23 cellular contexts compared by ENCODE assay signal in the genomic region with DNA sequence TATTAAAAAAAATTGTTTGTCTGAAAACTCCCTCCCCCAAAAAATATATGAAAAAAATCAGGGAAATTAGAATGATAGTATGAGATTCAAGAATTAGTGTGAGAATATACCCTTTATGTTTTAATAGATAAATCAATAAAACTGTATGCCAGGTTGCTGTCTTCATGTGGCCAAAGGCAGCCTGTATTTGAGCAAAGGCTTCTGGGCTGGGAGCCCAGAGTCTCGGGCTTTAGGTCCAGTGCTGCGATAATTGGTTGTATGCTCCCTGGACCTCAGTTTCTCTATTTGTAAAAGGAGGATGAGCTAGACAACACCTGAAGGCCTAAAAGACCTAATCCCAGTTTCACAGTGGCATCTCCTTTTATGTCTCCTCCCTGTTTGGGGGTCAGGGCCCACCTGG.
"Had no signal": no experiment of that assay in that cellular context is flagged by ENCODE, and none has a peak within 500 bp of the region (broad histone marks: within the 10 kb centered on the region; RNA-seq: fewer than 3 reads in every experiment).

No MANE protein-coding gene starts in this region.

- H3K4me3 Mint-ChIP-seq: mesothelial cell of epicardium; naive B cell; natural killer cell; nephron progenitor cell; neural progenitor cell; stimulated activated naive B cell treated with anti-CD40 and anti-IgM and Interleukin-4, amounts not matched to agents 10 μg/mL and 1 μg/mL and 100 μg/mL, for 72 hours had no signal

- H3K27ac Mint-ChIP-seq: mesothelial cell of epicardium; natural killer cell; nephron progenitor cell; neural progenitor cell; stimulated activated naive B cell treated with anti-CD40 and anti-IgM and Interleukin-4, amounts not matched to agents 10 μg/mL and 1 μg/mL and 100 μg/mL, for 72 hours had no signal

- FAIRE-seq: islet of Langerhans, kidney, small intestine had no signal

- H3K9ac ChIP-seq: neural progenitor cell, parathyroid adenoma had no signal

- H3K36me3 ChIP-seq: neural progenitor cell had no signal

- H3K27me3 Mint-ChIP-seq: naive B cell; stimulated activated naive B cell treated with anti-CD40 and anti-IgM and Interleukin-4, amounts not matched to agents 10 μg/mL and 1 μg/mL and 100 μg/mL, for 72 hours had no signal

- H3K79me2 ChIP-seq: parathyroid adenoma had no signal

- H3K9me3 ChIP-seq: left ventricle myocardium inferior, neutrophil, right atrium auricular region, sigmoid colon, stomach, testis, thyroid gland, transverse colon, upper lobe of left lung, vagina had no signal

- H3K9me3 Mint-ChIP-seq: mesothelial cell of epicardium; naive B cell; natural killer cell; nephron progenitor cell; neural progenitor cell; stimulated activated naive B cell treated with anti-CD40 and anti-IgM and Interleukin-4, amounts not matched to agents 10 μg/mL and 1 μg/mL and 100 μg/mL, for 72 hours had no signal

- H3K4me1 ChIP-seq: left ventricle myocardium inferior, neural progenitor cell, parathyroid adenoma, right atrium auricular region, sigmoid colon, stomach, testis, thyroid gland, transverse colon, upper lobe of left lung, vagina had no signal

- H2AFZ ChIP-seq: neural progenitor cell, parathyroid adenoma had no signal

- DNase-seq: hippocampal formation, kidney, occipital lobe, sigmoid colon, small intestine, thyroid gland, upper lobe of left lung had no signal

- H3K4me2 ChIP-seq: neural progenitor cell had no signal

- H3K27me3 ChIP-seq: neural progenitor cell, neutrophil, right atrium auricular region, sigmoid colon, stomach, testis, thyroid gland, transverse colon, upper lobe of left lung, vagina had no signal

- H3K4me1 Mint-ChIP-seq: mesothelial cell of epicardium; natural killer cell; nephron progenitor cell; neural progenitor cell; stimulated activated naive B cell treated with anti-CD40 and anti-IgM and Interleukin-4, amounts not matched to agents 10 μg/mL and 1 μg/mL and 100 μg/mL, for 72 hours had no signal

- H3K27ac ChIP-seq: left ventricle myocardium inferior, neural progenitor cell, neutrophil, parathyroid adenoma, right atrium auricular region, sigmoid colon, stomach, testis, thyroid gland, transverse colon, upper lobe of left lung, vagina had no signal

- H3K4me3 ChIP-seq: left ventricle myocardium inferior, lung, neural progenitor cell, right atrium auricular region, sigmoid colon, stomach, testis, thyroid gland, transverse colon, upper lobe of left lung, vagina had no signal
